6 cellular contexts compared by ENCODE assay signal in genomic region chr6:26780499-26781039, GRCh38.
DNase-seq lines count a peak whose midpoint lies in the region; ATAC-seq, FAIRE-seq and TF ChIP-seq lines count a peak whose summit lies in the region.
"Not testable (repeated sequence)": the region's sequence is repeated elsewhere in the genome, so short reads cannot be mapped to it uniquely, and the experiment has no call there.

No MANE protein-coding gene starts in this region.

- not testable (repeated sequence) for H3F3A ChIP-seq in GM23338 (replicated peaks; ENCODE audit: low read depth)

- H4K5ac ChIP-seq in IMR-90 (ENCODE audit: low read depth, low read length): not testable (repeated sequence)

- TF ChIP-seq RAD21 in IMR-90 (IDR thresholded peaks at IDR 0.05; ENCODE audit: low read length): not testable (repeated sequence)

- not testable (repeated sequence) for H4K8ac ChIP-seq in IMR-90 (ENCODE audit: low read depth in 2 of 2, low read length in 2 of 2)

- WGBS in IMR-90 (ENCODE audit: extremely low coverage in 2 of 2, insufficient read length in 1 of 2), 2 experiments: no CpG with 5 or more reads among the region's 24 CpGs

- not testable (repeated sequence) for H3K4me3 Mint-ChIP-seq in GM23338; WTC11; MCF 10A (ENCODE audit: unreplicated experiment)

- CTCF ChIA-PET in A673 (lab: Charles Lee); IMR-90 (lab: Yijun Ruan, JAX); WTC11 (lab: Charles Lee); MCF 10A (lab: Yijun Ruan, JAX); endothelial cell of umbilical vein (lab: Charles Lee): not testable (repeated sequence)

- not testable (repeated sequence) for H3K56ac ChIP-seq in IMR-90 (ENCODE audit: extremely low read depth, insufficient read depth, low read length)

- not testable (repeated sequence) for H3K4me1 Mint-ChIP-seq in GM23338; WTC11; MCF 10A (ENCODE audit: insufficient read depth, unreplicated experiment)

- DNase-seq in A673 (ENCODE audit: low spot score); GM23338 (ENCODE audit: low spot score); IMR-90; WTC11 (ENCODE audit: low spot score); MCF 10A (ENCODE audit: unreplicated experiment); endothelial cell of umbilical vein (ENCODE audit: low read depth, low spot score): not testable (repeated sequence)

- not testable (repeated sequence) for H2AK9ac ChIP-seq in IMR-90 (replicated peaks; ENCODE audit: low read depth, low read length, poor library complexity)

- not testable (repeated sequence) for H3K4me1 ChIP-seq in A673 (ENCODE audit: insufficient read depth, low read length, poor library complexity, severe bottlenecking); GM23338 (ENCODE audit: insufficient read depth); IMR-90 (ENCODE audit: control insufficient read depth, insufficient read depth, low read length); endothelial cell of umbilical vein (ENCODE audit: control insufficient read depth, extremely low read depth, insufficient read depth, low read length)

- H2BK5ac ChIP-seq in IMR-90 (ENCODE audit: low read depth, low read length, poor library complexity, severe bottlenecking): not testable (repeated sequence)

- in situ Hi-C loops in IMR-90 (cut with MboI; ENCODE audit: low sequenced_read_pairs): not testable (repeated sequence)

- H3K9me1 ChIP-seq in IMR-90 (ENCODE audit: insufficient read depth, low read length); endothelial cell of umbilical vein (replicated peaks; ENCODE audit: control insufficient read depth, extremely low read depth, insufficient read depth, low read length): not testable (repeated sequence)

- H3K4ac ChIP-seq in IMR-90 (ENCODE audit: low read depth, low read length): not testable (repeated sequence)

- not testable (repeated sequence) for H3K27me3 Mint-ChIP-seq in GM23338 (ENCODE audit: insufficient read depth, low read depth, poor library complexity); WTC11 (ENCODE audit: low read depth); MCF 10A (ENCODE audit: insufficient read depth, unreplicated experiment)

- not testable (repeated sequence) for H2BK20ac ChIP-seq in IMR-90 (ENCODE audit: low read depth, low read length)

- POLR2A ChIA-PET in A673 (lab: Charles Lee; ENCODE audit: low non-redundant PET); IMR-90 (lab: Charles Lee; ENCODE audit: unreplicated experiment); WTC11 (lab: Charles Lee); MCF 10A (lab: Yijun Ruan, JAX); endothelial cell of umbilical vein (lab: Charles Lee): not testable (repeated sequence)

- not testable (repeated sequence) for H3K27ac ChIP-seq in A673 (ENCODE audit: low read depth, low read length, poor library complexity, severe bottlenecking); GM23338 (ENCODE audit: low read depth); IMR-90 (ENCODE audit: insufficient read depth, low read length); endothelial cell of umbilical vein (ENCODE audit: insufficient read depth, low read depth, low read length)

- H3K27ac Mint-ChIP-seq in GM23338; WTC11; MCF 10A (ENCODE audit: low read depth, unreplicated experiment): not testable (repeated sequence)

- H3K9me3 ChIP-seq in A673 (ENCODE audit: low read depth, low read length, poor library complexity, severe bottlenecking); IMR-90 (ENCODE audit: control insufficient read depth, insufficient read depth, low read length); endothelial cell of umbilical vein (replicated peaks; ENCODE audit: control insufficient read depth, insufficient read depth, low read length): not testable (repeated sequence)

- not testable (repeated sequence) for H3K14ac ChIP-seq in IMR-90 (replicated peaks; ENCODE audit: low read depth, low read length)

- H4K91ac ChIP-seq in IMR-90 (ENCODE audit: insufficient read depth, low read depth, low read length): not testable (repeated sequence)

- not testable (repeated sequence) for H3K27me3 ChIP-seq in A673 (replicated peaks; ENCODE audit: insufficient read depth, low read depth, low read length, poor library complexity); GM23338 (ENCODE audit: insufficient read depth); IMR-90 (ENCODE audit: control insufficient read depth, insufficient read depth, low read length); endothelial cell of umbilical vein (ENCODE audit: control insufficient read depth in 2 of 2, insufficient read depth in 2 of 2, low read length in 2 of 2)

- not testable (repeated sequence) for H3K9me2 ChIP-seq in GM23338 (ENCODE audit: insufficient read depth)

- H3K36me3 ChIP-seq in A673 (ENCODE audit: insufficient read depth, low read length, poor library complexity, severe bottlenecking); GM23338 (ENCODE audit: insufficient read depth); IMR-90 (ENCODE audit: control insufficient read depth, insufficient read depth, low read length); endothelial cell of umbilical vein (ENCODE audit: control insufficient read depth in 2 of 2, extremely low read depth in 1 of 2, insufficient read depth in 2 of 2, low read length in 2 of 2): not testable (repeated sequence)

- intact Hi-C loops in A673 (cut with micrococcal nuclease; ENCODE audit: unreplicated experiment); IMR-90 (cut with micrococcal nuclease); MCF 10A (cut with micrococcal nuclease); endothelial cell of umbilical vein (cut with micrococcal nuclease): not testable (repeated sequence)

- not testable (repeated sequence) for H3K79me1 ChIP-seq in IMR-90 (ENCODE audit: low read depth in 1 of 2, low read length in 2 of 2)

- not testable (repeated sequence) for TF ChIP-seq POLR2A in IMR-90 (IDR thresholded peaks at IDR 0.05; ENCODE audit: low read depth, low read length); endothelial cell of umbilical vein (IDR thresholded peaks at IDR 0.05; ENCODE audit: low read depth, low read length)

- H3K18ac ChIP-seq in IMR-90 (ENCODE audit: low read depth, low read length): not testable (repeated sequence)

- ATAC-seq in GM23338 (peak; percentile 82), IMR-90 (ENCODE audit: low read depth) (peak; percentile 37), WTC11 (peak; percentile 93)

- not testable (repeated sequence) for H3K23ac ChIP-seq in IMR-90 (ENCODE audit: low read depth, low read length)

- TF ChIP-seq CTCF in A673 (conservative IDR thresholded peaks at IDR 0.05; ENCODE audit: low read depth, low read length); GM23338 (conservative IDR thresholded peaks at IDR 0.05; ENCODE audit: low read depth in 2 of 2); IMR-90 (conservative IDR thresholded peaks at IDR 0.05; ENCODE audit: low read depth, low read length); WTC11 (IDR thresholded peaks at IDR 0.05); MCF 10A (IDR thresholded peaks at IDR 0.05; ENCODE audit: unreplicated experiment); endothelial cell of umbilical vein (IDR thresholded peaks at IDR 0.05; ENCODE audit: extremely low read depth in 1 of 2, insufficient read depth in 1 of 2, low read depth in 1 of 2, low read length in 2 of 2): not testable (repeated sequence)

- H2BK15ac ChIP-seq in IMR-90 (ENCODE audit: low read depth, low read length): not testable (repeated sequence)

- not testable (repeated sequence) for H2AFZ ChIP-seq in GM23338; IMR-90 (replicated peaks; ENCODE audit: low read length, poor library complexity); endothelial cell of umbilical vein (ENCODE audit: low read depth, low read length)

- not testable (repeated sequence) for H2AK5ac ChIP-seq in IMR-90 (ENCODE audit: low read depth, low read length)

- not testable (repeated sequence) for H3K79me2 ChIP-seq in GM23338 (replicated peaks; ENCODE audit: insufficient read depth); endothelial cell of umbilical vein (ENCODE audit: control insufficient read depth, insufficient read depth, low read length)

- H3K4me3 ChIP-seq in A673 (ENCODE audit: low read depth, low read length, poor library complexity, severe bottlenecking); GM23338; IMR-90 (ENCODE audit: insufficient read depth, low read depth, low read length); endothelial cell of umbilical vein (replicated peaks in 1 of 3; ENCODE audit: insufficient read depth in 1 of 3, low read depth in 1 of 3, low read length in 3 of 3): not testable (repeated sequence)

- dilution Hi-C loops in IMR-90 (cut with HindIII; ENCODE audit: low sequenced_read_pairs, unreplicated experiment); endothelial cell of umbilical vein (cut with MboI; ENCODE audit: extremely low pct_ligation_motif_present, low sequenced_read_pairs): not testable (repeated sequence)

- not testable (repeated sequence) for FAIRE-seq in endothelial cell of umbilical vein (lab: Jason Lieb, UNC)

- not testable (repeated sequence) for H3K9ac ChIP-seq in IMR-90 (ENCODE audit: low read depth, low read length); endothelial cell of umbilical vein (replicated peaks; ENCODE audit: extremely low read depth, insufficient read depth, low read length)

- BruUV-seq in A673 (replicated peaks; lab: Mats Ljungman, UMichigan) (TSS peak; percentile 79), IMR-90 (replicated peaks; lab: Mats Ljungman, UMichigan) (TSS peak; percentile 96), MCF 10A (replicated peaks; lab: Mats Ljungman, UMichigan) (TSS peak; percentile 85), endothelial cell of umbilical vein (replicated peaks; lab: Mats Ljungman, UMichigan) (TSS peak; percentile 100)

- not testable (repeated sequence) for H3K36me3 Mint-ChIP-seq in GM23338 (ENCODE audit: low read depth); WTC11; MCF 10A (ENCODE audit: insufficient read depth, unreplicated experiment)

- H3K4me2 ChIP-seq in GM23338; IMR-90 (ENCODE audit: low read depth, low read length); endothelial cell of umbilical vein (ENCODE audit: insufficient read depth, low read length): not testable (repeated sequence)

- not testable (repeated sequence) for H3K9me3 Mint-ChIP-seq in GM23338; WTC11; MCF 10A (ENCODE audit: unreplicated experiment)

- H4K20me1 ChIP-seq in GM23338 (replicated peaks; ENCODE audit: insufficient read depth); IMR-90 (ENCODE audit: insufficient read depth, low read length); endothelial cell of umbilical vein (replicated peaks; ENCODE audit: control insufficient read depth, extremely low read depth, insufficient read depth, low read length): not testable (repeated sequence)

- H2BK120ac ChIP-seq in IMR-90 (ENCODE audit: low read depth, low read length): not testable (repeated sequence)

Comparison
In these comparisons a context has a peak if more than half of its experiments do, and no peak if none do; other contexts are left out.
1. ATAC-seq: peak in every context shown above with its lines; median percentile 93 in WTC11; 82 in GM23338; 37 in IMR-90.